In genomic region chr12:75848961-75849360, GRCh38 we compare ENCODE assay signal across 11 cellular contexts.
"Had no signal": no experiment of that assay in that cellular context is flagged by ENCODE, and none has a peak within 500 bp of the region (broad histone marks: within the 10 kb centered on the region; RNA-seq: fewer than 3 reads in every experiment).

No MANE protein-coding gene starts in this region.

- ATAC-seq: activated CD8-positive, alpha-beta memory T cell treated with anti-CD3 and anti-CD28 coated beads, Interleukin-2, amount 10 ng/mL, durations not matched to agents 7 days and 5 days; activated T-cell treated with anti-CD3 and anti-CD28 coated beads, Interleukin-2, amount 50 U/mL, for 4 hours; left colon had no signal

- H3K9me3 ChIP-seq: transverse colon had no signal

- H3K36me3 ChIP-seq: transverse colon had no signal

- H3K36me3 Mint-ChIP-seq: activated naive CD8-positive, alpha-beta T cell treated with anti-CD3 and anti-CD28 coated beads for 36 hours had no signal

- H3K4me3 ChIP-seq: skin epidermis, transverse colon had no signal

- H3K27ac Mint-ChIP-seq: activated CD8-positive, alpha-beta memory T cell treated with anti-CD3 and anti-CD28 coated beads, Interleukin-2, amount 10 ng/mL, durations not matched to agents 7 days and 5 days; activated naive CD8-positive, alpha-beta T cell treated with anti-CD3 and anti-CD28 coated beads for 36 hours had no signal

- DNase-seq: activated CD4-positive, alpha-beta T cell treated with anti-CD3 and anti-CD28 coated beads, Interleukin-2, amount 50 U/mL, for 4 hours; activated CD4-positive, CD25-positive, alpha-beta regulatory T cell treated with anti-CD3 and anti-CD28 coated beads, Interleukin-2, amount 50 U/mL, for 72 hours; activated CD8-positive, alpha-beta memory T cell treated with anti-CD3 and anti-CD28 coated beads, Interleukin-2, amount 10 ng/mL, durations not matched to agents 7 days and 5 days; activated effector memory CD4-positive, alpha-beta T cell treated with anti-CD3 and anti-CD28 coated beads, Interleukin-2, amount 50 U/mL, for 16 hours; activated naive CD8-positive, alpha-beta T cell treated with anti-CD3 and anti-CD28 coated beads for 36 hours; activated T-cell treated with anti-CD3 and anti-CD28 coated beads, Interleukin-2, amount 50 U/mL, for 4 hours; left colon; nephron progenitor cell; SIG-M5; transverse colon had no signal
